Comparison of ENCODE assay signal across 1 cellular context in the genomic region with DNA sequence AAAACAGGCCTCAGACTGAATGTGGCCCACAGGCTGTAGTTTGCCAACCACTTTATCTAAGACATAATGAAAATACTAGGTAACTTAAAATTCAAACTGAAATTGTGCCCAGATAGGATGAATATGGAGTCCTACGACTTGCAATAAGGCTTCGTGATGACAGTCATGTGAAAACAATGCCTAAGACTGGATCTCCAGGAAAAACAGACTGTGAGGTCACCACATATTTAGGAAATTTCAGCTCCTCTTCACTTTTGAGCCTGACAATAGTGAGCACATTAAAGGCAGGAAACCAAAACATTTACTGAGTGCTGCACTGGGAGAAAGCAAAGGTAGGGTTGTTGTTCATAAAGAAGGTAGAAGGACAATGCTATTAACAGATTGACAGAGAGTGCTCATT.
TF ChIP-seq lines count a peak whose summit lies in the region.

No MANE protein-coding gene starts in this region.

TF ChIP-seq in GM23338, 12 proteins besides CTCF, POLR2A, EP300 and RAD21 (continued from another document):
- TF ChIP-seq, protein P1, sequence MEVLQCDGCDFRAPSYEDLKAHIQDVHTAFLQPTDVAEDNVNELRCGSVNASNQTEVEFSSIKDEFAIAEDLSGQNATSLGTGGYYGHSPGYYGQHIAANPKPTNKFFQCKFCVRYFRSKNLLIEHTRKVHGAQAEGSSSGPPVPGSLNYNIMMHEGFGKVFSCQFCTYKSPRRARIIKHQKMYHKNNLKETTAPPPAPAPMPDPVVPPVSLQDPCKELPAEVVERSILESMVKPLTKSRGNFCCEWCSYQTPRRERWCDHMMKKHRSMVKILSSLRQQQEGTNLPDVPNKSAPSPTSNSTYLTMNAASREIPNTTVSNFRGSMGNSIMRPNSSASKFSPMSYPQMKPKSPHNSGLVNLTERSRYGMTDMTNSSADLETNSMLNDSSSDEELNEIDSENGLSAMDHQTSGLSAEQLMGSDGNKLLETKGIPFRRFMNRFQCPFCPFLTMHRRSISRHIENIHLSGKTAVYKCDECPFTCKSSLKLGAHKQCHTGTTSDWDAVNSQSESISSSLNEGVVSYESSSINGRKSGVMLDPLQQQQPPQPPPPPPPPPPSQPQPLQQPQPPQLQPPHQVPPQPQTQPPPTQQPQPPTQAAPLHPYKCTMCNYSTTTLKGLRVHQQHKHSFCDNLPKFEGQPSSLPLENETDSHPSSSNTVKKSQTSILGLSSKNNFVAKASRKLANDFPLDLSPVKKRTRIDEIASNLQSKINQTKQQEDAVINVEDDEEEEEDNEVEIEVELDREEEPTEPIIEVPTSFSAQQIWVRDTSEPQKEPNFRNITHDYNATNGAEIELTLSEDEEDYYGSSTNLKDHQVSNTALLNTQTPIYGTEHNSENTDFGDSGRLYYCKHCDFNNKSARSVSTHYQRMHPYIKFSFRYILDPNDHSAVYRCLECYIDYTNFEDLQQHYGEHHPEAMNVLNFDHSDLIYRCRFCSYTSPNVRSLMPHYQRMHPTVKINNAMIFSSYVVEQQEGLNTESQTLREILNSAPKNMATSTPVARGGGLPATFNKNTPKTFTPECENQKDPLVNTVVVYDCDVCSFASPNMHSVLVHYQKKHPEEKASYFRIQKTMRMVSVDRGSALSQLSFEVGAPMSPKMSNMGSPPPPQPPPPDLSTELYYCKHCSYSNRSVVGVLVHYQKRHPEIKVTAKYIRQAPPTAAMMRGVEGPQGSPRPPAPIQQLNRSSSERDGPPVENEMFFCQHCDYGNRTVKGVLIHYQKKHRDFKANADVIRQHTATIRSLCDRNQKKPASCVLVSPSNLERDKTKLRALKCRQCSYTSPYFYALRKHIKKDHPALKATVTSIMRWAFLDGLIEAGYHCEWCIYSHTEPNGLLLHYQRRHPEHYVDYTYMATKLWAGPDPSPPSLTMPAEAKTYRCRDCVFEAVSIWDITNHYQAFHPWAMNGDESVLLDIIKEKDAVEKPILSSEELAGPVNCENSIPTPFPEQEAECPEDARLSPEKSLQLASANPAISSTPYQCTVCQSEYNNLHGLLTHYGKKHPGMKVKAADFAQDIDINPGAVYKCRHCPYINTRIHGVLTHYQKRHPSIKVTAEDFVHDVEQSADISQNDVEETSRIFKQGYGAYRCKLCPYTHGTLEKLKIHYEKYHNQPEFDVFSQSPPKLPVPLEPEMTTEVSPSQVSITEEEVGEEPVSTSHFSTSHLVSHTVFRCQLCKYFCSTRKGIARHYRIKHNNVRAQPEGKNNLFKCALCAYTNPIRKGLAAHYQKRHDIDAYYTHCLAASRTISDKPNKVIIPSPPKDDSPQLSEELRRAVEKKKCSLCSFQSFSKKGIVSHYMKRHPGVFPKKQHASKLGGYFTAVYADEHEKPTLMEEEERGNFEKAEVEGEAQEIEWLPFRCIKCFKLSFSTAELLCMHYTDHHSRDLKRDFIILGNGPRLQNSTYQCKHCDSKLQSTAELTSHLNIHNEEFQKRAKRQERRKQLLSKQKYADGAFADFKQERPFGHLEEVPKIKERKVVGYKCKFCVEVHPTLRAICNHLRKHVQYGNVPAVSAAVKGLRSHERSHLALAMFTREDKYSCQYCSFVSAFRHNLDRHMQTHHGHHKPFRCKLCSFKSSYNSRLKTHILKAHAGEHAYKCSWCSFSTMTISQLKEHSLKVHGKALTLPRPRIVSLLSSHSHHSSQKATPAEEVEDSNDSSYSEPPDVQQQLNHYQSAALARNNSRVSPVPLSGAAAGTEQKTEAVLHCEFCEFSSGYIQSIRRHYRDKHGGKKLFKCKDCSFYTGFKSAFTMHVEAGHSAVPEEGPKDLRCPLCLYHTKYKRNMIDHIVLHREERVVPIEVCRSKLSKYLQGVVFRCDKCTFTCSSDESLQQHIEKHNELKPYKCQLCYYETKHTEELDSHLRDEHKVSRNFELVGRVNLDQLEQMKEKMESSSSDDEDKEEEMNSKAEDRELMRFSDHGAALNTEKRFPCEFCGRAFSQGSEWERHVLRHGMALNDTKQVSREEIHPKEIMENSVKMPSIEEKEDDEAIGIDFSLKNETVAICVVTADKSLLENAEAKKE (CRISPR knock-in tag; IDR thresholded peaks at IDR 0.05): no peak
- no peak for TF ChIP-seq ZNF331 (CRISPR knock-in tag; IDR thresholded peaks at IDR 0.05; ENCODE audit: low read depth)
